ENCODE assay signal across 8 cellular contexts in genomic region chr6:170438402-170438753, GRCh38.
DNase-seq lines count a peak whose midpoint lies in the region; ATAC-seq and TF ChIP-seq lines count a peak whose summit lies in the region.

No MANE protein-coding gene starts in this region.

- peak; percentile 82 for DNase-seq in Ammon's horn (ENCODE audit: low spot score)
- peak; percentile 100 for DNase-seq in NCI-H2171 (lab: John Stamatoyannopoulos, UW)
- peak in 2 of 3 experiments; percentile 14 to 30 for DNase-seq in activated CD8-positive, alpha-beta memory T cell treated with anti-CD3 and anti-CD28 coated beads for 48 hours (ENCODE audit: low read depth in 2 of 3, low spot score in 2 of 3)
- peak; percentile 98 for DNase-seq in fibroblast of the conjunctiva (ENCODE audit: low read depth)
- DNase-seq in transverse colon: peak; percentile 84

- intact Hi-C loops in transverse colon (cut with DNase I; ENCODE audit: low total_unique reads): no loop called here

- in situ Hi-C loops in transverse colon (cut with MboI; ENCODE audit: low pct_ligation_motif_present in 1 of 4, low pct_unique_long_range_greater_than_20kb in 1 of 4, low sequenced_read_pairs in 3 of 4): no loop called here

- no peak for TF ChIP-seq EP300 in neural cell (conservative IDR thresholded peaks at IDR 0.05; ENCODE audit: poor library complexity, severe bottlenecking)
- TF ChIP-seq EP300 in transverse colon (IDR thresholded peaks at IDR 0.05; ENCODE audit: low read depth): no peak

- H3K27me3 ChIP-seq in neural cell (ENCODE audit: insufficient read depth, low read depth, low read length) (no peaks in the 10 kb centered on the region), transverse colon (no peaks in the 10 kb centered on the region)

- H3K9me3 ChIP-seq in neural cell (ENCODE audit: low read length) (peaks cover 5% of the 10 kb centered on the region), transverse colon (no peaks in the 10 kb centered on the region)

- no peaks in the 10 kb centered on the region for H3K9me2 ChIP-seq in neural cell (ENCODE audit: insufficient read depth, low read length)

- TF ChIP-seq POLR2A in transverse colon (IDR thresholded peaks at IDR 0.05): no peak

- H3K4me3 ChIP-seq in neural cell (ENCODE audit: low read length) (peak overlapping the region; percentile 41), transverse colon (peak overlapping the region in 1 of 4 donors; percentile 20)

- TF ChIP-seq RAD21 in neural cell (conservative IDR thresholded peaks at IDR 0.05): no peak

- WGBS in transverse colon (ENCODE audit: low coverage in 1 of 2), 2 donors: 14% methylated on average over 11 of the region's 15 CpGs; no CpG with 5 or more reads in 1 of the 2 donors

- no peaks in the 10 kb centered on the region for H3K79me2 ChIP-seq in neural cell (replicated peaks; ENCODE audit: insufficient read depth, low read length)

- peak; percentile 85 for ATAC-seq in GM19035 (IDR thresholded peaks at IDR 0.05; ENCODE audit: unreplicated experiment)
- ATAC-seq in HG03108 (IDR thresholded peaks at IDR 0.05; ENCODE audit: unreplicated experiment): peak; percentile 92

- no peak overlapping the region for H2AFZ ChIP-seq in neural cell (ENCODE audit: low read depth, low read length)

- H3K9ac ChIP-seq in neural cell (ENCODE audit: low read length): peak overlapping the region; percentile 29

- peak overlapping the region; percentile 55 for H3K27ac ChIP-seq in neural cell (ENCODE audit: low read length)
- peak overlapping the region; percentile 24 to 44 (median 42) for H3K27ac ChIP-seq in transverse colon

- no peaks in the 10 kb centered on the region for H3F3A ChIP-seq in neural cell (ENCODE audit: insufficient read depth, low read length, poor library complexity, severe bottlenecking)

- peaks cover 0 to 9% (median 6%) of the 10 kb centered on the region in 4 donors for H3K4me1 ChIP-seq in transverse colon

- TF ChIP-seq CTCF in neural cell (IDR thresholded peaks at IDR 0.05; ENCODE audit: poor library complexity, severe bottlenecking) (no peak), transverse colon (IDR thresholded peaks at IDR 0.05) (no peak)

- no peaks in the 10 kb centered on the region for H4K20me1 ChIP-seq in neural cell (ENCODE audit: insufficient read depth)

- H3K4me2 ChIP-seq in neural cell (ENCODE audit: low read length): no peak overlapping the region

- no peaks in the 10 kb centered on the region for H3K36me3 ChIP-seq in neural cell (ENCODE audit: insufficient read depth, low read length)
- no peaks in the 10 kb centered on the region for H3K36me3 ChIP-seq in transverse colon

TF ChIP-seq in neural cell, 6 proteins besides CTCF, POLR2A, EP300 and RAD21:
- TF ChIP-seq EZH2 (IDR thresholded peaks at IDR 0.05; ENCODE audit: borderline replicate concordance, insufficient read depth, low read length, poor library complexity, severe bottlenecking): no peak

Comparison
In these comparisons a context has a peak if more than half of its experiments do, and no peak if none do; other contexts are left out.
1. DNase-seq: peak in every context shown above with its lines; median percentile 100 in NCI-H2171; 98 in fibroblast of the conjunctiva; 84 in transverse colon; 82 in Ammon's horn; 22 in activated CD8-positive, alpha-beta memory T cell treated with anti-CD3 and anti-CD28 coated beads for 48 hours.